1 cellular context compared by ENCODE assay signal in the genomic region with DNA sequence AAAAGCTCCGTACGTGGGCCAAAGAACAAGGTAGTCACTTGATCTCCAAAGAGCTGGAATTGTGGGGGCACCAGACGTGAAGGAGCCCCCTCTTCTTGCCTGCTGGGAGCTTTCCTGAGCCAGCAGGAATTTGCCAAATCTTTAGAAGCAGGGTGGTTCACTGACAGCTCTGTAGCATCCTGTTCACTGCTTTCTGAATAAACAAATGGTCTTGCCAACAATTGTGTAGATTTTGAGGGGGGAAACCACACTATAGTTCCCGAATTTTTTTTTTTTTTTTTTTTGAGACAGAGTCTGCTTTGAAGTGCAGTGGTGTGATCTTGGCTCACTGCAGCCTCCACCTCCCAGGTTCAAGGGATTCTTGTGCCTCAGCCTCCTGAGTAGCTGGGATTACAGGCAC.
TF ChIP-seq lines count a peak whose summit lies in the region.

No MANE protein-coding gene starts in this region.

TF ChIP-seq in K562, 482 proteins besides CTCF, POLR2A, EP300 and RAD21:
- no peak for TF ChIP-seq XRCC4 (IDR thresholded peaks at IDR 0.05; ENCODE audit: extremely low read depth, insufficient read depth, insufficient read length)
- TF ChIP-seq PREB (CRISPR knock-in tag; IDR thresholded peaks at IDR 0.05) = no peak
- no peak for TF ChIP-seq BRD9 (IDR thresholded peaks at IDR 0.05; ENCODE audit: low read depth, partially characterized antibody)
- TF ChIP-seq ZNF507 (tag; conservative IDR thresholded peaks at IDR 0.05) = no peak
- TF ChIP-seq ZNF12 (CRISPR knock-in tag; IDR thresholded peaks at IDR 0.05) = no peak
- no peak for TF ChIP-seq ZBTB40 (IDR thresholded peaks at IDR 0.05)
- no peak for TF ChIP-seq ZBTB40 (CRISPR knock-in tag; IDR thresholded peaks at IDR 0.05)
